Comparison of ENCODE assay signal across 25 cellular contexts in genomic region chr14:52837451-52837850, GRCh38.
"Had no signal": no experiment of that assay in that cellular context is flagged by ENCODE, and none has a peak within 500 bp of the region (broad histone marks: within the 10 kb centered on the region; RNA-seq: fewer than 3 reads in every experiment).

No MANE protein-coding gene starts in this region.

- H3K27me3 ChIP-seq: adrenal gland had no signal

- H3K9me3 Mint-ChIP-seq: activated CD4-positive, alpha-beta memory T cell treated with anti-CD3 and anti-CD28 coated beads, Interleukin-2, amount 10 ng/mL, durations not matched to agents 7 days and 5 days; activated CD4-positive, alpha-beta T cell treated with anti-CD3 and anti-CD28 coated beads, Interleukin-2, amount 10 ng/mL, durations not matched to agents 7 days and 5 days; activated naive CD8-positive, alpha-beta T cell treated with anti-CD3 and anti-CD28 coated beads, Interleukin-2, amount 10 ng/mL, durations not matched to agents 7 days and 5 days; activated T-cell treated with anti-CD3 and anti-CD28 coated beads, Interleukin-2, amount 50 U/mL, for 72 hours; activated T-helper 2 cell treated with anti-CD3 and anti-CD28 coated beads, Interferon-gamma antibody, Interleukin-2, Interleukin-4, amounts not matched to agents 10 μg/mL and 5 μg/mL and 100 μg/mL, durations not matched to agents 14 hours and 24 hours and 36 hours; T-cell had no signal

- H3K9me3 ChIP-seq: adrenal gland had no signal

- H3K36me3 Mint-ChIP-seq: activated naive CD8-positive, alpha-beta T cell treated with anti-CD3 and anti-CD28 coated beads, Interleukin-2, amount 10 ng/mL, durations not matched to agents 7 days and 5 days; T-cell had no signal

- H3K4me1 Mint-ChIP-seq: activated CD4-positive, alpha-beta memory T cell treated with anti-CD3 and anti-CD28 coated beads, Interleukin-2, amount 10 ng/mL, durations not matched to agents 7 days and 5 days; activated CD4-positive, alpha-beta T cell treated with anti-CD3 and anti-CD28 coated beads, Interleukin-2, amount 10 ng/mL, durations not matched to agents 7 days and 5 days; activated naive CD8-positive, alpha-beta T cell treated with anti-CD3 and anti-CD28 coated beads, Interleukin-2, amount 10 ng/mL, durations not matched to agents 7 days and 5 days; T-cell had no signal

- H3K27me3 Mint-ChIP-seq: activated CD4-positive, alpha-beta memory T cell treated with anti-CD3 and anti-CD28 coated beads, Interleukin-2, amount 10 ng/mL, durations not matched to agents 7 days and 5 days; activated CD4-positive, alpha-beta T cell treated with anti-CD3 and anti-CD28 coated beads, Interleukin-2, amount 10 ng/mL, durations not matched to agents 7 days and 5 days; T-cell had no signal

- ATAC-seq: activated T-cell treated with anti-CD3 and anti-CD28 coated beads, Interleukin-2, amount 50 U/mL, for 72 hours; Right ventricle myocardium inferior; T-cell had no signal

- H3K36me3 ChIP-seq: adrenal gland had no signal

- H3K4me3 Mint-ChIP-seq: activated CD4-positive, alpha-beta memory T cell treated with anti-CD3 and anti-CD28 coated beads, Interleukin-2, amount 10 ng/mL, durations not matched to agents 7 days and 5 days; activated CD4-positive, alpha-beta T cell treated with anti-CD3 and anti-CD28 coated beads, Interleukin-2, amount 10 ng/mL, durations not matched to agents 7 days and 5 days; activated naive CD8-positive, alpha-beta T cell treated with anti-CD3 and anti-CD28 coated beads, Interleukin-2, amount 10 ng/mL, durations not matched to agents 7 days and 5 days; activated T-cell treated with anti-CD3 and anti-CD28 coated beads, Interleukin-2, amount 50 U/mL, for 72 hours; T-cell had no signal

- DNase-seq: activated CD4-positive, alpha-beta memory T cell treated with anti-CD3 and anti-CD28 coated beads, Interleukin-2, amount 10 ng/mL, durations not matched to agents 7 days and 5 days; activated CD4-positive, alpha-beta T cell treated with anti-CD3 and anti-CD28 coated beads, Interleukin-2, amount 10 ng/mL, durations not matched to agents 7 days and 5 days; activated CD4-positive, CD25-positive, alpha-beta regulatory T cell; activated CD8-positive, alpha-beta memory T cell treated with anti-CD3 and anti-CD28 coated beads, Interleukin-2, amount 50 U/mL, for 4 hours; activated gamma-delta T cell treated with Interleukin-2 at 50 U/mL for 16 hours; activated naive CD4-positive, alpha-beta T cell treated with anti-CD3 and anti-CD28 coated beads, Interleukin-2, amount 50 U/mL, for 16 hours; activated naive CD8-positive, alpha-beta T cell treated with anti-CD3 and anti-CD28 coated beads, Interleukin-2, amount 10 ng/mL, durations not matched to agents 7 days and 5 days; activated T-cell treated with anti-CD3 and anti-CD28 coated beads, Interleukin-2, amount 50 U/mL, for 72 hours; adrenal gland; anterior cingulate cortex; KG1; NCI-H1092; NCI-H1417; NCI-H1694; NCI-H2029; NCI-H345; NCI-H510A; NCI-H526 treated with DMSO at 0.1 percent for 48 hours; NCI-H82; T-cell; T-helper 2 cell; T1000 had no signal

- H3K27ac ChIP-seq: adrenal gland, SK-N-MC had no signal

- H3K27ac Mint-ChIP-seq: activated CD4-positive, alpha-beta memory T cell treated with anti-CD3 and anti-CD28 coated beads, Interleukin-2, amount 10 ng/mL, durations not matched to agents 7 days and 5 days; activated CD4-positive, alpha-beta T cell treated with anti-CD3 and anti-CD28 coated beads, Interleukin-2, amount 10 ng/mL, durations not matched to agents 7 days and 5 days; activated naive CD8-positive, alpha-beta T cell treated with anti-CD3 and anti-CD28 coated beads, Interleukin-2, amount 10 ng/mL, durations not matched to agents 7 days and 5 days; activated T-cell treated with anti-CD3 and anti-CD28 coated beads, Interleukin-2, amount 50 U/mL, for 72 hours; activated T-helper 2 cell treated with anti-CD3 and anti-CD28 coated beads, Interferon-gamma antibody, Interleukin-2, Interleukin-4, amounts not matched to agents 10 μg/mL and 5 μg/mL and 100 μg/mL, durations not matched to agents 14 hours and 24 hours and 36 hours; T-cell had no signal

- H3K4me3 ChIP-seq: adrenal gland, SK-N-MC had no signal
